ENCODE assay signal across 8 cellular contexts in genomic region chrX:150361070-150361776, GRCh38. TPM values are rescaled to one million over a fixed set of nuclear protein-coding genes. Genes with fewer than 3 reads are reported as not detected.
DNase-seq lines count a peak whose midpoint lies in the region; ATAC-seq and TF ChIP-seq lines count a peak whose summit lies in the region.

No MANE protein-coding gene starts in this region.

- no peaks in the 10 kb centered on the region for H3K36me3 ChIP-seq in kidney epithelial cell (ENCODE audit: control insufficient read depth, insufficient read depth, low read length)
- no peaks in the 10 kb centered on the region for H3K36me3 ChIP-seq in stomach

- ATAC-seq in HG02798 (IDR thresholded peaks at IDR 0.05; ENCODE audit: poor library complexity, unreplicated experiment): no peak

- TF ChIP-seq CTCF in kidney epithelial cell (IDR thresholded peaks at IDR 0.05; ENCODE audit: insufficient read depth, low read length, poor library complexity, severe bottlenecking) (peak; percentile 36), stomach (IDR thresholded peaks at IDR 0.05) (no peak)

- H3K4me3 ChIP-seq in kidney epithelial cell (ENCODE audit: low read depth, low read length) (peak overlapping the region; percentile 64), stomach (peak overlapping the region; percentile 55 to 67 (median 62))

- H3K27me3 ChIP-seq in kidney epithelial cell (ENCODE audit: control insufficient read depth, insufficient read depth, low read length) (peaks cover 2% of the 10 kb centered on the region), stomach (peaks cover 0 to 28% (median 25%) of the 10 kb centered on the region in 3 donors)

- DNase-seq in activated gamma-delta T cell treated with Interleukin-2 at 50 U/mL for 16 hours: peak; percentile 14
- no peak for DNase-seq in activated gamma-delta T cell (lab: John Stamatoyannopoulos, UW)
- peak; percentile 21 for DNase-seq in amniotic epithelial cell (ENCODE audit: low read depth)
- DNase-seq in kidney epithelial cell (ENCODE audit: low read depth): no peak
- no peak for DNase-seq in stomach
- no peak for DNase-seq in SK-N-DZ (ENCODE audit: low spot score)
- no peak for DNase-seq in dermis blood vessel endothelial cell

- peaks cover 0 to 40% (median 17%) of the 10 kb centered on the region in 4 donors for H3K4me1 ChIP-seq in stomach

- intact Hi-C loops in stomach (cut with DNase I; ENCODE audit: low total_unique reads): no loop called here

- TF ChIP-seq POLR2A in stomach (IDR thresholded peaks at IDR 0.05): no peak

- 8 to 41% (median 25%) methylated on average over 5 to 43 of the region's 43 CpGs for WGBS in stomach, 5 donors

- TF ChIP-seq EP300 in stomach (IDR thresholded peaks at IDR 0.05): no peak

- no peak overlapping the region for H3K27ac ChIP-seq in stomach

- H3K9me3 ChIP-seq in stomach: peaks cover 0 to 5% (median 0%) of the 10 kb centered on the region in 4 donors

RNA-seq across cellular contexts. Expression of gene MAMLD1, which starts 1.9 kb away (rescaled TPM):
- total RNA-seq in kidney epithelial cell (2.1 and 3.0 TPM in 2 replicates), stomach (1 to 10 TPM in 3 of 5 donors, under 1 TPM in 1, not detected in 1; 0.73 to 6.4 (median 1.5) TPM), dermis blood vessel endothelial cell (0.85 and 1.4 TPM in 2 replicates)
- 1 to 10 TPM; 1.1 to 1.8 (median 1.7) TPM for polyA plus RNA-seq in stomach
- 0.09 and 0.20 TPM in 2 replicates for polyA plus RNA-seq in SK-N-DZ (2014; cell fraction: cytosol; rRNA removed)
- not detected in 2 replicates for polyA plus RNA-seq in SK-N-DZ (2014; cell fraction: nucleus; rRNA removed)

Comparison
In these comparisons a context has a peak if more than half of its experiments do, and no peak if none do; other contexts are left out.
1. DNase-seq: peak in activated gamma-delta T cell treated with Interleukin-2 at 50 U/mL for 16 hours (single experiment) and amniotic epithelial cell (single experiment); none in activated gamma-delta T cell (single experiment), kidney epithelial cell (single experiment), stomach (single experiment), SK-N-DZ (single experiment) and dermis blood vessel endothelial cell (single experiment).